Comparison of ENCODE assay signal across 2 cellular contexts in genomic region chr21:46431448-46431847, GRCh38.
A peak's percentile ranks its signal among the peaks of the same experiment; 100 is the strongest.
TF ChIP-seq lines count a peak whose summit lies in the region.

No MANE protein-coding gene starts in this region.

TF ChIP-seq in K562, 482 proteins besides CTCF, POLR2A, EP300 and RAD21:
- no peak for TF ChIP-seq LEF1 (IDR thresholded peaks at IDR 0.05)
- TF ChIP-seq RBM22 (IDR thresholded peaks at IDR 0.05; ENCODE audit: low read depth, low read length, poor library complexity, severe bottlenecking) = peak; percentile 36
- TF ChIP-seq CC2D1A (IDR thresholded peaks at IDR 0.05) = no peak
- TF ChIP-seq NCOA1 (IDR thresholded peaks at IDR 0.05; ENCODE audit: low read depth) = no peak
- TF ChIP-seq, protein P1, sequence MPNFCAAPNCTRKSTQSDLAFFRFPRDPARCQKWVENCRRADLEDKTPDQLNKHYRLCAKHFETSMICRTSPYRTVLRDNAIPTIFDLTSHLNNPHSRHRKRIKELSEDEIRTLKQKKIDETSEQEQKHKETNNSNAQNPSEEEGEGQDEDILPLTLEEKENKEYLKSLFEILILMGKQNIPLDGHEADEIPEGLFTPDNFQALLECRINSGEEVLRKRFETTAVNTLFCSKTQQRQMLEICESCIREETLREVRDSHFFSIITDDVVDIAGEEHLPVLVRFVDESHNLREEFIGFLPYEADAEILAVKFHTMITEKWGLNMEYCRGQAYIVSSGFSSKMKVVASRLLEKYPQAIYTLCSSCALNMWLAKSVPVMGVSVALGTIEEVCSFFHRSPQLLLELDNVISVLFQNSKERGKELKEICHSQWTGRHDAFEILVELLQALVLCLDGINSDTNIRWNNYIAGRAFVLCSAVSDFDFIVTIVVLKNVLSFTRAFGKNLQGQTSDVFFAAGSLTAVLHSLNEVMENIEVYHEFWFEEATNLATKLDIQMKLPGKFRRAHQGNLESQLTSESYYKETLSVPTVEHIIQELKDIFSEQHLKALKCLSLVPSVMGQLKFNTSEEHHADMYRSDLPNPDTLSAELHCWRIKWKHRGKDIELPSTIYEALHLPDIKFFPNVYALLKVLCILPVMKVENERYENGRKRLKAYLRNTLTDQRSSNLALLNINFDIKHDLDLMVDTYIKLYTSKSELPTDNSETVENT (CRISPR knock-in tag; IDR thresholded peaks at IDR 0.05) = 0 out of 2 replicates have a peak, but pooled peaks have one; percentile 6

TF ChIP-seq in GM23338, 12 proteins besides CTCF, POLR2A, EP300 and RAD21:
- TF ChIP-seq REST (IDR thresholded peaks at IDR 0.05; ENCODE audit: unreplicated experiment) (no peak), POLR2AphosphoS5 (IDR thresholded peaks at IDR 0.05; ENCODE audit: low read depth) (no peak), JUNB (IDR thresholded peaks at IDR 0.05; ENCODE audit: unreplicated experiment) (no peak), CREB1 (CRISPR knock-in tag; IDR thresholded peaks at IDR 0.05; ENCODE audit: low read depth) (no peak), ZNF331 (CRISPR knock-in tag; IDR thresholded peaks at IDR 0.05; ENCODE audit: low read depth) (no peak), STAT1 (IDR thresholded peaks at IDR 0.05; ENCODE audit: unreplicated experiment) (no peak), EZH2 (IDR thresholded peaks at IDR 0.05; ENCODE audit: low read depth, unreplicated experiment) (no peak)
